Comparison of ENCODE assay signal across 16 cellular contexts in the genomic region with DNA sequence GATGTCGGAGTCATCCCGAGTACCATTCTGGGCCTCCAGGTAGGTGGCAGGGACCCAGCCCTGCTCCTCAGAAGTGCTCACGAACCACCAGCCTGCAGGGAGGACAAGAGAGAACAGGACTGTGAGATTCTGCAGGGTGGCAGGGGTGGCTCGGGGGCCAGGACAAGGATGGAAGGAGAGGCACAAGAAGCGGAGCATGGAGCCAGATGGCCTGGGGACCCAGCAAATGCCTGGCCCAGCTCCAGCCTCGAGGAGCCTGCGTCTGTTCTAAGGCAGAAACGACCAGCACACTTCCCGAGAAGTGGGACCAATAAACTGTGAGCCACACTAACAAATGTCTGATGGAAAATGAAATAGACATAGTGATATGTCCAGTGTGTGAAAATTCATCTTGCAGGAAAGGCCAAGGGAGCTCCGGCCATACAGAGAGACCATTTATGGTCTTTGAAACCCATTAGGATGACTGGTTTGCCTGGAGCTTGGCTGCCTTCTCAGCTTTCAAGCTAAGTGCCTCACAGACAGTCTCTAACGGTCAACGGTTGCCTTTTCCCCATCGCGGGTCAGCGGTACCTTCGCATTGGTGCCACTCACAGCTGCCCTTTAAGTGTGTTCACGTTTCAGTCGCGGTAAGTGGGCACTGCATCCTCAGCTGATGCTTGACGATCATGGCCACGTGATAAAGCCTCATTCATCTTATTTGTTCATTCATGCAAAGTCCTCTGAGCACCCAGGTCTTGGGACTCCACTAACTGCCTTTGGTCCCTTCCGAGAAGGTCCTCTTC.
"Had no signal": no experiment of that assay in that cellular context is flagged by ENCODE, and none has a peak within 500 bp of the region (broad histone marks: within the 10 kb centered on the region; RNA-seq: fewer than 3 reads in every experiment).

No MANE protein-coding gene starts in this region.

- H3K4me3 ChIP-seq: colonic mucosa, esophagus muscularis mucosa, upper lobe of left lung had no signal

- ATAC-seq: activated CD8-positive, alpha-beta T cell treated with anti-CD3 and anti-CD28 coated beads, Interleukin-2, amount 10 ng/mL, durations not matched to agents 7 days and 5 days; left lobe of liver had no signal

- H3K9me3 ChIP-seq: colonic mucosa, esophagus muscularis mucosa, neutrophil, upper lobe of left lung had no signal

- H3K27ac ChIP-seq: colonic mucosa, esophagus muscularis mucosa, neutrophil, upper lobe of left lung had no signal

- DNase-seq: activated CD4-positive, alpha-beta T cell treated with anti-CD3 and anti-CD28 coated beads, Interleukin-2, amount 10 ng/mL, durations not matched to agents 24 days and 14 days; activated CD4-positive, CD25-positive, alpha-beta regulatory T cell; activated CD8-positive, alpha-beta memory T cell treated with anti-CD3 and anti-CD28 coated beads, Interleukin-2, amount 50 U/mL, for 4 hours; activated CD8-positive, alpha-beta T cell treated with anti-CD3 and anti-CD28 coated beads, Interleukin-2, amount 10 ng/mL, durations not matched to agents 7 days and 5 days; activated effector memory CD4-positive, alpha-beta T cell treated with anti-CD3 and anti-CD28 coated beads, Interleukin-2, amount 50 U/mL, for 16 hours; activated T-cell treated with anti-CD3 and anti-CD28 coated beads, Interleukin-2, amount 50 U/mL, for 48 hours; colonic mucosa; islet precursor cell; mammary epithelial cell; stimulated activated CD4-positive, alpha-beta T cell treated with anti-CD3 and anti-CD28 coated beads, Interleukin-15, amount 100 ng/mL, for 24 hours; stimulated activated CD4-positive, alpha-beta T cell treated with anti-CD3 and anti-CD28 coated beads, Interleukin-4, amount 100 ng/mL, for 1 hour; stimulated activated naive CD4-positive, alpha-beta T cell treated with Interleukin-2 at 50 U/mL for 16 hours; upper lobe of left lung had no signal

- H3K4me1 ChIP-seq: colonic mucosa, upper lobe of left lung had no signal

- H3K27me3 ChIP-seq: colonic mucosa, esophagus muscularis mucosa, neutrophil, upper lobe of left lung had no signal

- H3K36me3 ChIP-seq: colonic mucosa, neutrophil had no signal
